Comparison of ENCODE assay signal across 1 cellular context in genomic region chr19:21626924-21627697, GRCh38.
TF ChIP-seq lines count a peak whose summit lies in the region.

No MANE protein-coding gene starts in this region.

TF ChIP-seq in H1, 55 proteins besides CTCF, POLR2A, EP300 and RAD21 (continued from another document):
- no peak for TF ChIP-seq CHD7 (IDR thresholded peaks at IDR 0.05; ENCODE audit: insufficient replicate concordance, low read length)
- no peak for TF ChIP-seq CHD1 (IDR thresholded peaks at IDR 0.05; ENCODE audit: low read depth, low read length)
- TF ChIP-seq CBX5 (IDR thresholded peaks at IDR 0.05; ENCODE audit: low read depth, low read length) = no peak
- no peak for TF ChIP-seq HDAC2 (IDR thresholded peaks at IDR 0.05; ENCODE audit: borderline replicate concordance in 1 of 2, low read depth in 2 of 2, low read length in 2 of 2)
- no peak for TF ChIP-seq MAX (IDR thresholded peaks at IDR 0.05)
- no peak for TF ChIP-seq ATF2 (IDR thresholded peaks at IDR 0.05; ENCODE audit: low read length)
- no peak for TF ChIP-seq BACH1 (IDR thresholded peaks at IDR 0.05; ENCODE audit: low read length)
- no peak for TF ChIP-seq BCL11A (IDR thresholded peaks at IDR 0.05; ENCODE audit: low read depth in 2 of 2, low read length in 2 of 2)
- TF ChIP-seq FOSL1 (IDR thresholded peaks at IDR 0.05; ENCODE audit: insufficient read depth, low read depth, low read length) = no peak
